8 cellular contexts compared by ENCODE assay signal in the genomic region with DNA sequence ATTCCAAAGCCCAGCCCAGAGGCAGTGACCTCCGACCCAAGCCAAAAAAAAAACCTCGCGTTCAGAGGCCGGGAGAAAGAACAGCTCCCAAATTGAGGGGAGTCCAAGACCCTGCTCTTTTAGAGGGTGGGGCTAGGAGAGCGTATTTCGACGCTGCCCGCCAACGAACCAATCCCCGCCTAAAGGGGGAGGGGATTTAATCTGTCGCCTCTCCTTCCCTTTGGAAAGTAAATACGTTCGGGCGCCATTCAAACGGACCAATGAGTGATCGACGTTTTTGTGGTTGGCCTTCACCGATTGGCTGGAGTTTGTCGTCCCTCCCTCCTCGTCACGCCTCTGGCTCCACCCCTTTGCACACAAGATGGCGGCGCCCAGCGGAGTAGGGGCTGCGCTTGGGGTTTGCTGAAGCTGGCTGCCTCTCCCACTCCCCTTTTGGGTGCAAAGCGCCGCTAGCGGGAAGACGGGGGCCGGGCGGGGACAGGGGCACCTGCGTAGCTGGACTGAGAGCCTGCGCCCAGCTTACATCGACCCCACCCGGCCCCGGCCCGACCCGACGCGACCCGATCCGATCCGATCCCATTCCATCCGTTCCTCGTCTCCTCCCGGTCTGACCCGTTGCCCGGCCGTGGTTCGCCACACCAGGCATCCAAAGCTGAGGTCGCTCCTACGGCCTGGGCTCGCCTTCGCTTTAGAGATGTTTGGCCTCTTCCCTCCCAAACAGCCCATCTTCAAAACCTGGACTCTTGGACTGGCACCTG. TPM values are rescaled to one million over a fixed set of nuclear protein-coding genes. Genes with fewer than 3 reads are reported as not detected.
DNase-seq lines count a peak whose midpoint lies in the region; ATAC-seq and TF ChIP-seq lines count a peak whose summit lies in the region.

A gene (plus strand): TSS at position 355 of the 758 bp plus-strand sequence. CDS start 596 bp downstream, outside the sequence.

- H2BK120ac ChIP-seq in mesendoderm (ENCODE audit: low read depth, low read length): no peak within 1 kb of the TSS

- peak within 1 kb of the TSS; percentile 100 for H3K56ac ChIP-seq in mesendoderm (ENCODE audit: low read length)

- H3K36me3 Mint-ChIP-seq in endodermal cell (ENCODE audit: low read depth): peaks cover 5% of the 10 kb centered on the region

- peaks cover 22% of the 10 kb centered on the region for H3K4me1 Mint-ChIP-seq in endodermal cell

- peaks cover 16% of the 10 kb centered on the region for H3K79me1 ChIP-seq in mesendoderm (ENCODE audit: low read length)

- H3K9ac ChIP-seq in NT2/D1 (ENCODE audit: insufficient read length, low read depth) (peak within 1 kb of the TSS; percentile 97), endodermal cell (ENCODE audit: extremely low read depth, low read length, poor library complexity, severe bottlenecking) (peak within 1 kb of the TSS; percentile 86), mesendoderm (ENCODE audit: low read length) (peak within 1 kb of the TSS; percentile 100)

- WGBS in endodermal cell (ENCODE audit: insufficient coverage in 1 of 2, insufficient read length in 1 of 2), 2 experiments: 0 to 1% methylated on average over 30 to 54 of the region's 54 CpGs
- no CpG with 5 or more reads among the region's 54 CpGs for WGBS in mesendoderm (ENCODE audit: extremely low coverage, insufficient coverage, low lambda C conversion rate)

- H3K4me3 ChIP-seq in NT2/D1 (ENCODE audit: insufficient read length, low read depth) (peak within 1 kb of the TSS; percentile 93), endodermal cell (ENCODE audit: low read length) (peak within 1 kb of the TSS; percentile 91), mesendoderm (ENCODE audit: low read length) (peak within 1 kb of the TSS; percentile 100)

- no peaks in the 10 kb centered on the region for H3K9me3 Mint-ChIP-seq in endodermal cell

- H3K18ac ChIP-seq in mesendoderm (ENCODE audit: low read length): peak within 1 kb of the TSS; percentile 55

- peaks cover 18% of the 10 kb centered on the region for H3K27me3 Mint-ChIP-seq in endodermal cell (ENCODE audit: insufficient read depth)

- peak within 1 kb of the TSS; percentile 99 for H3K27ac Mint-ChIP-seq in endodermal cell

- H3K27me3 ChIP-seq in NT2/D1 (ENCODE audit: insufficient read depth, insufficient read length) (no peaks in the 10 kb centered on the region), endodermal cell (ENCODE audit: control insufficient read depth, insufficient read depth, low read length, poor library complexity, severe bottlenecking) (peaks cover 7% of the 10 kb centered on the region), mesendoderm (ENCODE audit: insufficient read depth, low read length, poor library complexity) (peaks cover 3% of the 10 kb centered on the region)

- no peak within 1 kb of the TSS for H2BK15ac ChIP-seq in mesendoderm (replicated peaks; ENCODE audit: low read depth)

- peaks cover 25% of the 10 kb centered on the region for H3K4me1 ChIP-seq in NT2/D1 (ENCODE audit: insufficient read depth, insufficient read length)
- H3K4me1 ChIP-seq in endodermal cell (ENCODE audit: control insufficient read depth, insufficient read depth, low read length): peaks cover 16% of the 10 kb centered on the region
- peaks cover 14% of the 10 kb centered on the region for H3K4me1 ChIP-seq in mesendoderm (ENCODE audit: control insufficient read depth, low read depth, low read length)

- peak; percentile 91 for ATAC-seq in GM21381 (IDR thresholded peaks at IDR 0.05; ENCODE audit: unreplicated experiment)

- H3K27ac ChIP-seq in endodermal cell (ENCODE audit: low read depth, low read length) (no peak within 1 kb of the TSS), mesendoderm (ENCODE audit: low read depth, low read length) (peak within 1 kb of the TSS; percentile 56)

- TF ChIP-seq CTCF in endodermal cell (conservative IDR thresholded peaks at IDR 0.05): no peak

- H3K4ac ChIP-seq in mesendoderm (ENCODE audit: low read depth, low read length): peak within 1 kb of the TSS; percentile 62

- DNase-seq in COR-L47 (lab: John Stamatoyannopoulos, UW) (peak; percentile 98), HUDEP-2 (lab: John Stamatoyannopoulos, UW; ENCODE audit: unreplicated experiment in 76 of 76) (peak in 74 of 76 experiments; percentile 35 to 97 (median 90)), NT2/D1 (ENCODE audit: low read depth, low spot score) (peak; percentile 98), endodermal cell (peak; percentile 98), mesendoderm (peak; percentile 100)
- DNase-seq in activated CD8-positive, alpha-beta memory T cell treated with anti-CD3 and anti-CD28 coated beads, Interleukin-2, amount 50 U/mL, for 1 hour (ENCODE audit: extremely low read depth): peak; percentile 89
- peak; percentile 91 for DNase-seq in stimulated activated CD8-positive, alpha-beta memory T cell treated with anti-CD3 and anti-CD28 coated beads, Interleukin-15, amount 100 ng/mL, for 1 hour (ENCODE audit: low read depth)

- peaks cover 20% of the 10 kb centered on the region for H3K79me2 ChIP-seq in mesendoderm (ENCODE audit: control insufficient read depth, insufficient read depth, low read length)

- H2AK5ac ChIP-seq in mesendoderm (ENCODE audit: low read length): peak within 1 kb of the TSS; percentile 100

- peak within 1 kb of the TSS; percentile 87 for H4K5ac ChIP-seq in mesendoderm (ENCODE audit: low read length)

- H4K8ac ChIP-seq in mesendoderm (ENCODE audit: low read depth, low read length): peak within 1 kb of the TSS; percentile 70

- peak within 1 kb of the TSS; percentile 83 for H3K4me3 Mint-ChIP-seq in endodermal cell

- no peak within 1 kb of the TSS for H2BK5ac ChIP-seq in mesendoderm (ENCODE audit: low read length)

- H3K4me2 ChIP-seq in mesendoderm (ENCODE audit: low read length): peak within 1 kb of the TSS; percentile 86

- H3K36me3 ChIP-seq in NT2/D1 (ENCODE audit: insufficient read depth, insufficient read length, low read length): peaks cover 20% of the 10 kb centered on the region
- H3K36me3 ChIP-seq in endodermal cell (ENCODE audit: control insufficient read depth, insufficient read depth, low read length): peaks cover 8% of the 10 kb centered on the region
- H3K36me3 ChIP-seq in mesendoderm (ENCODE audit: control insufficient read depth, insufficient read depth, low read length): no peaks in the 10 kb centered on the region

- H3K23ac ChIP-seq in mesendoderm (ENCODE audit: low read length): peak within 1 kb of the TSS; percentile 80

- H3K9me3 ChIP-seq in NT2/D1 (ENCODE audit: insufficient read depth, low read length) (no peaks in the 10 kb centered on the region), endodermal cell (ENCODE audit: control insufficient read depth, low read length) (no peaks in the 10 kb centered on the region)

RNA-seq across cellular contexts. Expression of the gene that starts here (rescaled TPM):
- 10 to 100 TPM; 51.8 to 76.3 TPM for total RNA-seq in endodermal cell
- 65.6 TPM for polyA plus RNA-seq in endodermal cell (2013, experiment 1 of 2)
- 64.4 TPM for polyA plus RNA-seq in endodermal cell (2013, experiment 2 of 2)
- polyA plus RNA-seq in mesendoderm (2013, experiment 1 of 2): 59.6 TPM
- polyA plus RNA-seq in mesendoderm (2013, experiment 2 of 2): 61.0 TPM
